In genomic region chr1:54277451-54278355, GRCh38 we compare ENCODE assay signal across 9 cellular contexts.
DNase-seq lines count a peak whose midpoint lies in the region; ATAC-seq and TF ChIP-seq lines count a peak whose summit lies in the region.
"Had no signal": no experiment of that assay in that cellular context is flagged by ENCODE, and none has a peak within 500 bp of the region (broad histone marks: within the 10 kb centered on the region; RNA-seq: fewer than 3 reads in every experiment).

No MANE protein-coding gene starts in this region.

- H3K27me3 Mint-ChIP-seq in activated T-cell treated with anti-CD3 and anti-CD28 coated beads, Interleukin-2, amount 50 U/mL, for 4 hours (ENCODE audit: low read depth) = no peaks in the 10 kb centered on the region
- H3K27me3 Mint-ChIP-seq in type B pancreatic cell = no peaks in the 10 kb centered on the region

- H3K4me3 ChIP-seq in adrenal gland (no peak overlapping the region), lower lobe of right lung (no peak overlapping the region)

- H3K27ac ChIP-seq in adrenal gland (peak overlapping the region; percentile 68 to 99 (median 90)), lower lobe of right lung (peak overlapping the region; percentile 84)

- H3K27me3 ChIP-seq in adrenal gland (no peaks in the 10 kb centered on the region), lower lobe of right lung (ENCODE audit: low read depth) (no peaks in the 10 kb centered on the region)

- H3K36me3 ChIP-seq in adrenal gland (replicated peaks in 1 of 2) (no peaks in the 10 kb centered on the region), lower lobe of right lung (peaks cover 8% of the 10 kb centered on the region)

- peak; percentile 56 to 68 for ATAC-seq in activated T-cell treated with anti-CD3 and anti-CD28 coated beads, Interleukin-2, amount 50 U/mL, for 4 hours
- peak; percentile 5 to 25 for ATAC-seq in lower lobe of right lung

- intact Hi-C loops in adrenal gland (cut with DNase I) = loop anchor here (5.0 to 10.0 kb wide), 3 partner anchors 127 to 210 kb away; partner anchors contain the start of gene SSBP3 (in 2 of the 2)
- intact Hi-C loops in lower lobe of right lung (cut with DNase I) = no loop called here

- H3K36me3 Mint-ChIP-seq in activated T-cell treated with anti-CD3 and anti-CD28 coated beads, Interleukin-2, amount 50 U/mL, for 4 hours (ENCODE audit: insufficient read depth) = peaks cover 12% of the 10 kb centered on the region
- H3K36me3 Mint-ChIP-seq in type B pancreatic cell = peaks cover 14% of the 10 kb centered on the region

- H3K9me3 ChIP-seq in adrenal gland (replicated peaks in 1 of 3) (no peaks in the 10 kb centered on the region), lower lobe of right lung (no peaks in the 10 kb centered on the region)

- peak overlapping the region; percentile 77 for H3K27ac Mint-ChIP-seq in type B pancreatic cell

- H3K4me3 Mint-ChIP-seq in activated T-cell treated with anti-CD3 and anti-CD28 coated beads, Interleukin-2, amount 50 U/mL, for 4 hours = no peak overlapping the region
- H3K4me3 Mint-ChIP-seq in type B pancreatic cell = no peak overlapping the region

- TF ChIP-seq CTCF in adrenal gland (IDR thresholded peaks at IDR 0.05) (no peak), lower lobe of right lung (IDR thresholded peaks at IDR 0.05) (no peak), type B pancreatic cell (conservative IDR thresholded peaks at IDR 0.05) (no peak)

- TF ChIP-seq POLR2A in adrenal gland (IDR thresholded peaks at IDR 0.05) = no peak

- H3K4me1 ChIP-seq in adrenal gland (replicated peaks in 1 of 2) (peaks cover 49 to 80% of the 10 kb centered on the region in 2 donors), lower lobe of right lung (peaks cover 71% of the 10 kb centered on the region)

- H3K9me3 Mint-ChIP-seq in activated T-cell treated with anti-CD3 and anti-CD28 coated beads, Interleukin-2, amount 50 U/mL, for 4 hours = no peaks in the 10 kb centered on the region
- no peaks in the 10 kb centered on the region for H3K9me3 Mint-ChIP-seq in type B pancreatic cell

- DNase-seq in activated T-cell treated with anti-CD3 and anti-CD28 coated beads, Interleukin-2, amount 50 U/mL, for 4 hours = no peak
- no peak for DNase-seq in activated T-cell treated with anti-CD3 and anti-CD28 coated beads, Interleukin-2, amount 50 U/mL, for 1 hour
- peak in 1 of 7 donors; percentile 36 for DNase-seq in adrenal gland
- no peak for DNase-seq in lower lobe of right lung
- no peak for DNase-seq in type B pancreatic cell (ENCODE audit: extremely low spot score, unreplicated experiment)
- no peak for DNase-seq in NCI-H146 (lab: John Stamatoyannopoulos, UW)
- DNase-seq in nucleus accumbens (lab: John Stamatoyannopoulos, UW) = no peak
- no peak for DNase-seq in NCI-H187 (lab: John Stamatoyannopoulos, UW)
- DNase-seq: effector CD4-positive, alpha-beta T cell had no signal

- H3K4me1 Mint-ChIP-seq in activated T-cell treated with anti-CD3 and anti-CD28 coated beads, Interleukin-2, amount 50 U/mL, for 4 hours (ENCODE audit: low read depth) = peaks cover 36% of the 10 kb centered on the region
- peaks cover 53% of the 10 kb centered on the region for H3K4me1 Mint-ChIP-seq in type B pancreatic cell (ENCODE audit: unreplicated experiment)

- 30 to 45% (median 36%) methylated on average over 4 of the region's 4 CpGs for WGBS in adrenal gland, 4 donors
